27 cellular contexts compared by ENCODE assay signal in genomic region chr12:53463802-53464375, GRCh38. TPM values are rescaled to one million over a fixed set of nuclear protein-coding genes. Genes with fewer than 3 reads are reported as not detected.
DNase-seq lines count a peak whose midpoint lies in the region; ATAC-seq, FAIRE-seq and TF ChIP-seq lines count a peak whose summit lies in the region.
"Had no signal": no experiment of that assay in that cellular context is flagged by ENCODE, and none has a peak within 500 bp of the region (broad histone marks: within the 10 kb centered on the region; RNA-seq: fewer than 3 reads in every experiment).

No MANE protein-coding gene starts in this region.

- CTCF ChIA-PET in CD4-positive, alpha-beta T cell (lab: Charles Lee): no interaction called here
- CTCF ChIA-PET in PC-9 (lab: Charles Lee): no interaction called here

- no peak overlapping the region for H3K27ac ChIP-seq in CD4-positive, alpha-beta T cell (ENCODE audit: low read depth, low read length)
- H3K27ac ChIP-seq in PC-9: no peak overlapping the region
- H3K27ac ChIP-seq: body of pancreas, vagina had no signal

- H3K36me3 ChIP-seq in PC-9 (ENCODE audit: low read depth): peaks cover 89% of the 10 kb centered on the region

- H3K27ac Mint-ChIP-seq in CD4-positive, alpha-beta T cell: peak overlapping the region; percentile 10
- peak overlapping the region; percentile 66 for H3K27ac Mint-ChIP-seq in activated T-helper 1 cell treated with anti-CD3 and anti-CD28 coated beads, Interleukin-12 subunit alpha, Interleukin-12 subunit beta, Interleukin-2, Interleukin-4 antibody, amounts not matched to agents 30 ng/mL and 10 ng/mL and 1 ng/mL, durations not matched to agents 14 hours and 24 hours and 36 hours
- H3K27ac Mint-ChIP-seq: activated B cell treated with CpG ODN at 0.5 μM for 24 hours had no signal

- no peak overlapping the region for H3K4me2 ChIP-seq in PC-9

- H3K4me1 Mint-ChIP-seq in CD4-positive, alpha-beta T cell (ENCODE audit: low read depth): peaks cover 58% of the 10 kb centered on the region
- peaks cover 43% of the 10 kb centered on the region for H3K4me1 Mint-ChIP-seq in activated T-helper 1 cell treated with anti-CD3 and anti-CD28 coated beads, Interleukin-12 subunit alpha, Interleukin-12 subunit beta, Interleukin-2, Interleukin-4 antibody, amounts not matched to agents 30 ng/mL and 10 ng/mL and 1 ng/mL, durations not matched to agents 14 hours and 24 hours and 36 hours (ENCODE audit: low read depth)

- no peaks in the 10 kb centered on the region for H3K27me3 ChIP-seq in CD4-positive, alpha-beta T cell (ENCODE audit: control insufficient read depth, insufficient read depth, low read length)
- no peaks in the 10 kb centered on the region for H3K27me3 ChIP-seq in PC-9 (ENCODE audit: insufficient read depth, low read depth)
- H3K27me3 ChIP-seq: body of pancreas, esophagus muscularis mucosa, vagina had no signal

- H2AFZ ChIP-seq in PC-9: no peak overlapping the region

- H3K4me1 ChIP-seq in PC-9 (replicated peaks; ENCODE audit: insufficient read depth): no peaks in the 10 kb centered on the region
- H3K4me1 ChIP-seq: body of pancreas had no signal

- H3F3A ChIP-seq in PC-9 (ENCODE audit: insufficient read depth, low read depth): peaks cover 82% of the 10 kb centered on the region

- intact Hi-C loops in CD4-positive, alpha-beta T cell (cut with DNase I, micrococcal nuclease): no loop called here
- intact Hi-C loops in activated T-helper 1 cell treated with anti-CD3 and anti-CD28 coated beads, Interleukin-12 subunit alpha, Interleukin-12 subunit beta, Interleukin-2, Interleukin-4 antibody, amounts not matched to agents 30 ng/mL and 10 ng/mL and 1 ng/mL, durations not matched to agents 14 hours and 24 hours and 36 hours (cut with micrococcal nuclease): no loop called here
- intact Hi-C loops in PC-9 (cut with micrococcal nuclease; ENCODE audit: unreplicated experiment): no loop called here

- no peak for ATAC-seq in CD4-positive, alpha-beta T cell (ENCODE audit: poor library complexity)
- ATAC-seq in esophagus mucosa (peak; percentile 24), HG03469 (IDR thresholded peaks at IDR 0.05; ENCODE audit: unreplicated experiment) (no peak)
- ATAC-seq: body of pancreas, HCT116 had no signal

- no peak for TF ChIP-seq CTCF in CD4-positive, alpha-beta T cell (IDR thresholded peaks at IDR 0.05)
- no peak for TF ChIP-seq CTCF in PC-9 (conservative IDR thresholded peaks at IDR 0.05)

- no peak overlapping the region for H3K4me3 ChIP-seq in PC-9
- H3K4me3 ChIP-seq: body of pancreas, esophagus muscularis mucosa, vagina had no signal

- no TSS peak for BruUV-seq in PC-9 (replicated peaks; lab: Mats Ljungman, UMichigan)

- no peak for TF ChIP-seq POLR2A in GM12891 (IDR thresholded peaks at IDR 0.05; ENCODE audit: low read depth, low read length)

- no peaks in the 10 kb centered on the region for H3K27me3 Mint-ChIP-seq in CD4-positive, alpha-beta T cell
- no peaks in the 10 kb centered on the region for H3K27me3 Mint-ChIP-seq in activated T-helper 1 cell treated with anti-CD3 and anti-CD28 coated beads, Interleukin-12 subunit alpha, Interleukin-12 subunit beta, Interleukin-2, Interleukin-4 antibody, amounts not matched to agents 30 ng/mL and 10 ng/mL and 1 ng/mL, durations not matched to agents 14 hours and 24 hours and 36 hours (ENCODE audit: insufficient read depth)
- H3K27me3 Mint-ChIP-seq: activated B cell treated with CpG ODN at 0.5 μM for 24 hours, naive B cell had no signal

- peaks cover 97% of the 10 kb centered on the region for H4K20me1 ChIP-seq in PC-9 (ENCODE audit: insufficient read depth)

- POLR2A ChIA-PET in CD4-positive, alpha-beta T cell (lab: Charles Lee): no interaction called here
- POLR2A ChIA-PET in PC-9 (lab: Charles Lee; ENCODE audit: unreplicated experiment): no interaction called here

- peaks cover 100% of the 10 kb centered on the region for H3K36me3 Mint-ChIP-seq in CD4-positive, alpha-beta T cell (ENCODE audit: low read depth)
- H3K36me3 Mint-ChIP-seq in activated T-helper 1 cell treated with anti-CD3 and anti-CD28 coated beads, Interleukin-12 subunit alpha, Interleukin-12 subunit beta, Interleukin-2, Interleukin-4 antibody, amounts not matched to agents 30 ng/mL and 10 ng/mL and 1 ng/mL, durations not matched to agents 14 hours and 24 hours and 36 hours (ENCODE audit: low read depth): peaks cover 85% of the 10 kb centered on the region

- no peak for FAIRE-seq in GM12891 (lab: Jason Lieb, UNC)
- FAIRE-seq: GM19239, small intestine had no signal

- peaks cover 70% of the 10 kb centered on the region for H3K79me2 ChIP-seq in PC-9 (ENCODE audit: low read depth)

- H3K4me3 Mint-ChIP-seq in CD4-positive, alpha-beta T cell: no peak overlapping the region
- H3K4me3 Mint-ChIP-seq in activated T-helper 1 cell treated with anti-CD3 and anti-CD28 coated beads, Interleukin-12 subunit alpha, Interleukin-12 subunit beta, Interleukin-2, Interleukin-4 antibody, amounts not matched to agents 30 ng/mL and 10 ng/mL and 1 ng/mL, durations not matched to agents 14 hours and 24 hours and 36 hours: no peak overlapping the region
- H3K4me3 Mint-ChIP-seq: activated B cell treated with CpG ODN at 0.5 μM for 24 hours, naive B cell had no signal

- DNase-seq in CD4-positive, alpha-beta T cell: no peak
- no peak for DNase-seq in GM12891 (ENCODE audit: insufficient read length, low spot score)
- no peak for DNase-seq in activated T-helper 1 cell treated with anti-CD3 and anti-CD28 coated beads, Interleukin-12 subunit alpha, Interleukin-12 subunit beta, Interleukin-2, Interleukin-4 antibody, amounts not matched to agents 30 ng/mL and 10 ng/mL and 1 ng/mL, durations not matched to agents 14 hours and 24 hours and 36 hours (ENCODE audit: low spot score)
- DNase-seq in NOMO-1 treated with dmso at 0.1 percent for 144 hours (lab: John Stamatoyannopoulos, UW; ENCODE audit: unreplicated experiment): no peak
- no peak for DNase-seq in PC-9
- DNase-seq: activated B cell treated with CpG ODN at 0.5 μM for 24 hours; AML-193; body of pancreas; Calu3; EL; KG1; naive B cell; NCI-H1092; NCI-H2107; NCI-H524 treated with DMSO at 0.1 percent for 48 hours; posterior cingulate gyrus; SHP77 treated with DMSO at 0.1 percent for 48 hours; small intestine; stimulated activated CD8-positive, alpha-beta memory T cell treated with anti-CD3 and anti-CD28 coated beads, Interleukin-4, amount 100 ng/mL, for 48 hours; T-helper 2 cell had no signal

- no peaks in the 10 kb centered on the region for H3K9me3 ChIP-seq in CD4-positive, alpha-beta T cell (ENCODE audit: control insufficient read depth, low read length)
- no peaks in the 10 kb centered on the region for H3K9me3 ChIP-seq in PC-9 (ENCODE audit: insufficient read depth, low read depth)
- H3K9me3 ChIP-seq: body of pancreas, esophagus muscularis mucosa, vagina had no signal

- no peaks in the 10 kb centered on the region for H3K9me2 ChIP-seq in PC-9 (ENCODE audit: insufficient read depth)

- H3K9me3 Mint-ChIP-seq in CD4-positive, alpha-beta T cell: no peaks in the 10 kb centered on the region
- no peaks in the 10 kb centered on the region for H3K9me3 Mint-ChIP-seq in activated T-helper 1 cell treated with anti-CD3 and anti-CD28 coated beads, Interleukin-12 subunit alpha, Interleukin-12 subunit beta, Interleukin-2, Interleukin-4 antibody, amounts not matched to agents 30 ng/mL and 10 ng/mL and 1 ng/mL, durations not matched to agents 14 hours and 24 hours and 36 hours
- H3K9me3 Mint-ChIP-seq: activated B cell treated with CpG ODN at 0.5 μM for 24 hours, naive B cell had no signal

TF ChIP-seq in GM12891, 5 proteins besides CTCF, POLR2A, EP300 and RAD21:
- TF ChIP-seq POLR2AphosphoS5 (IDR thresholded peaks at IDR 0.05; ENCODE audit: low read depth, low read length): no peak; the same call in 1 of the 2 replicates
- 0 out of 2 replicates have a peak, but pooled peaks have one; percentile 15 for TF ChIP-seq SPI1 (IDR thresholded peaks at IDR 0.05; ENCODE audit: low read depth, low read length)

RNA-seq across cellular contexts. Expression of gene PCBP2, which starts 12.0 kb away (rescaled TPM):
- total RNA-seq in CD4-positive, alpha-beta T cell: 1,000 to 10,000 TPM; 1,331 to 1,359 TPM
- polyA plus RNA-seq in GM12891 (2012; ENCODE audit: low read depth, missing spikeins): 546 TPM
- total RNA-seq in activated T-helper 1 cell treated with anti-CD3 and anti-CD28 coated beads, Interleukin-12 subunit alpha, Interleukin-12 subunit beta, Interleukin-2, Interleukin-4 antibody, amounts not matched to agents 30 ng/mL and 10 ng/mL and 1 ng/mL, durations not matched to agents 14 hours and 24 hours and 36 hours: 865 and 896 TPM in 2 replicates
- total RNA-seq in esophagus mucosa: 493 TPM
- 668 and 833 TPM in 2 replicates for total RNA-seq in PC-9 (2021)

RNA-seq across cellular contexts. Expression of gene PRR13, which starts 22.4 kb away (rescaled TPM):
- total RNA-seq in CD4-positive, alpha-beta T cell: 100 to 1,000 TPM; 133 to 142 TPM
- polyA plus RNA-seq in GM12891 (2012; ENCODE audit: low read depth, missing spikeins): 315 TPM
- total RNA-seq in activated T-helper 1 cell treated with anti-CD3 and anti-CD28 coated beads, Interleukin-12 subunit alpha, Interleukin-12 subunit beta, Interleukin-2, Interleukin-4 antibody, amounts not matched to agents 30 ng/mL and 10 ng/mL and 1 ng/mL, durations not matched to agents 14 hours and 24 hours and 36 hours: 206 and 219 TPM in 2 replicates
- 92.0 TPM for total RNA-seq in esophagus mucosa
- total RNA-seq in PC-9 (2021): 138 and 203 TPM in 2 replicates

RNA-seq across cellular contexts. Expression of gene MAP3K12, which starts 35.4 kb away (rescaled TPM):
- total RNA-seq in CD4-positive, alpha-beta T cell: 10 to 100 TPM; 12.6 to 15.2 TPM
- 12.2 TPM for polyA plus RNA-seq in GM12891 (2012; ENCODE audit: low read depth, missing spikeins)
- 15.7 and 18.4 TPM in 2 replicates for total RNA-seq in activated T-helper 1 cell treated with anti-CD3 and anti-CD28 coated beads, Interleukin-12 subunit alpha, Interleukin-12 subunit beta, Interleukin-2, Interleukin-4 antibody, amounts not matched to agents 30 ng/mL and 10 ng/mL and 1 ng/mL, durations not matched to agents 14 hours and 24 hours and 36 hours
- total RNA-seq in esophagus mucosa (2.0 TPM), PC-9 (2021) (14.7 and 18.3 TPM in 2 replicates)

RNA-seq across cellular contexts. Expression of gene TARBP2, which starts 37.2 kb away (rescaled TPM):
- 10 to 100 TPM; 21.7 to 22.4 TPM for total RNA-seq in CD4-positive, alpha-beta T cell
- polyA plus RNA-seq in GM12891 (2012; ENCODE audit: low read depth, missing spikeins): 28.3 TPM
- 47.7 and 48.2 TPM in 2 replicates for total RNA-seq in activated T-helper 1 cell treated with anti-CD3 and anti-CD28 coated beads, Interleukin-12 subunit alpha, Interleukin-12 subunit beta, Interleukin-2, Interleukin-4 antibody, amounts not matched to agents 30 ng/mL and 10 ng/mL and 1 ng/mL, durations not matched to agents 14 hours and 24 hours and 36 hours
- total RNA-seq in esophagus mucosa (19.3 TPM), PC-9 (2021) (47.8 and 53.3 TPM in 2 replicates)

RNA-seq across cellular contexts. Expression of gene AMHR2, which starts 40.2 kb away (rescaled TPM):
- total RNA-seq in CD4-positive, alpha-beta T cell: not detected
- not detected for polyA plus RNA-seq in GM12891 (2012; ENCODE audit: low read depth, missing spikeins)
- not detected in 2 replicates for total RNA-seq in activated T-helper 1 cell treated with anti-CD3 and anti-CD28 coated beads, Interleukin-12 subunit alpha, Interleukin-12 subunit beta, Interleukin-2, Interleukin-4 antibody, amounts not matched to agents 30 ng/mL and 10 ng/mL and 1 ng/mL, durations not matched to agents 14 hours and 24 hours and 36 hours
- total RNA-seq in esophagus mucosa (not detected), PC-9 (2021) (not detected in 2 replicates)
- total RNA-seq: activated B cell treated with CpG ODN at 0.5 μM for 24 hours, Calu3, dermis microvascular lymphatic vessel endothelial cell had no signal
